ENCODE assay signal across 14 cellular contexts in the genomic region with DNA sequence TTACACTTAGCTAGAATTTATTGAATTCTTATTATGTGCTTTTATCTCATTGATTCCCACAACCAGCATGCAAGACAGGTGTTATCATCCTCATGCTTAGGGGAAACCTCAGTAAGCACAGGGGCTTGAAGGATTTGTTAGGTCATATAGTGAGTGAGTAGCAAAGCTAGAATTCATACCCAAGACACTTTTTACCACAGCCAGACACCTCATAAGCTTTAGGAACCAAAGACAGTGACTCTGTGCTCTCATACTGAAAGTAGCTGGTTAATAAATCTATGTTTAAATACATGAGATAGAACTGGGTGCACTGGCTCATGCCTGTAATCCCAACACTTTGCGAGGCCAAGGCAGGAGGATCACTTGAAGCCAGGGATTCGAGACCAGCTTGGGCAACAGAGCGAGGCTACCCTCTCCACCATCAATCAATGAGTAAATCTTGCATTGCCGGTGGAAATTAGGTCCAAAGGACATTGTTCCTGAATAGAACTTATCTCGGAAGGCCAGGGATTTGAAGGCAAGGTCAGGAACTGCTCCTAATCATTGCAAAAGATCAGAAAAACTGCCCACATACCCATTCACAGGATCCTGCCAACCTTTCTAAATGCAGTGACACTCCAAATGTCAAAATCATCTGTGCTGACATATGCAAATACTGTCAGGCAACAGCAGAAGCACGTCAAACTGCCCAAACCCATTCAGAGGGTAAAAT.
DNase-seq lines count a peak whose midpoint lies in the region; ATAC-seq lines count a peak whose summit lies in the region.
"Had no signal": no experiment of that assay in that cellular context is flagged by ENCODE, and none has a peak within 500 bp of the region (broad histone marks: within the 10 kb centered on the region; RNA-seq: fewer than 3 reads in every experiment).

No MANE protein-coding gene starts in this region.

- H2AFZ ChIP-seq in ACC112 (ENCODE audit: low read length, unreplicated experiment), result no peak overlapping the region

- H3K36me3 ChIP-seq in ACC112 (ENCODE audit: insufficient read depth, low read length), result no peaks in the 10 kb centered on the region
- H3K36me3 ChIP-seq: prostate gland had no signal

- H3K4me3 Mint-ChIP-seq in T-helper 1 cell treated with Interleukin-12 subunit alpha and Interleukin-12 subunit beta and Interleukin-4 antibody, amounts not matched to agents 30 μg/mL and 1 μg/mL, for 36 hours, result no peak overlapping the region
- H3K4me3 Mint-ChIP-seq in effector memory CD8-positive, alpha-beta T cell, result no peak overlapping the region
- no peak overlapping the region for H3K4me3 Mint-ChIP-seq in activated T-cell treated with anti-CD3 and anti-CD28 coated beads, Interleukin-2, amount 50 U/mL, for 24 hours
- H3K4me3 Mint-ChIP-seq: activated B cell treated with CpG ODN at 0.5 μM for 24 hours had no signal

- peaks cover 6% of the 10 kb centered on the region for H3K9me3 Mint-ChIP-seq in T-helper 1 cell treated with Interleukin-12 subunit alpha and Interleukin-12 subunit beta and Interleukin-4 antibody, amounts not matched to agents 30 μg/mL and 1 μg/mL, for 36 hours
- peaks cover 2 to 3% of the 10 kb centered on the region in 2 donors for H3K9me3 Mint-ChIP-seq in effector memory CD8-positive, alpha-beta T cell
- H3K9me3 Mint-ChIP-seq in activated T-cell treated with anti-CD3 and anti-CD28 coated beads, Interleukin-2, amount 50 U/mL, for 24 hours, result no peaks in the 10 kb centered on the region
- H3K9me3 Mint-ChIP-seq: activated B cell treated with CpG ODN at 0.5 μM for 24 hours had no signal

- no peaks in the 10 kb centered on the region for H3K27me3 ChIP-seq in ACC112 (ENCODE audit: insufficient read depth, low read length)

- H3K27me3 Mint-ChIP-seq in T-helper 1 cell treated with Interleukin-12 subunit alpha and Interleukin-12 subunit beta and Interleukin-4 antibody, amounts not matched to agents 30 μg/mL and 1 μg/mL, for 36 hours (ENCODE audit: low read depth), result peaks cover under 1% of the 10 kb centered on the region
- no peaks in the 10 kb centered on the region for H3K27me3 Mint-ChIP-seq in effector memory CD8-positive, alpha-beta T cell
- peaks cover 3% of the 10 kb centered on the region for H3K27me3 Mint-ChIP-seq in activated T-cell treated with anti-CD3 and anti-CD28 coated beads, Interleukin-2, amount 50 U/mL, for 24 hours
- H3K27me3 Mint-ChIP-seq: activated B cell treated with CpG ODN at 0.5 μM for 24 hours had no signal

- peaks cover 38% of the 10 kb centered on the region for H3K4me1 ChIP-seq in ACC112 (ENCODE audit: control insufficient read depth, insufficient read depth, low read length, unreplicated experiment)
- H3K4me1 ChIP-seq: prostate gland had no signal

- H3K27ac ChIP-seq in ACC112 (ENCODE audit: low read depth, low read length), result peak overlapping the region; percentile 89
- H3K27ac ChIP-seq: prostate gland had no signal

- H3K79me2 ChIP-seq in ACC112 (ENCODE audit: control insufficient read depth, insufficient read depth, low read length, unreplicated experiment), result no peaks in the 10 kb centered on the region

- DNase-seq in inferior parietal cortex (ENCODE audit: extremely low spot score) (no peak), Kasumi-1 (lab: John Stamatoyannopoulos, UW) (no peak)
- no peak for DNase-seq in effector memory CD8-positive, alpha-beta T cell
- DNase-seq in activated T-cell treated with anti-CD3 and anti-CD28 coated beads, Interleukin-2, amount 50 U/mL, for 24 hours, result no peak
- DNase-seq: activated B cell treated with CpG ODN at 0.5 μM for 24 hours, activated T-cell treated with anti-CD3 and anti-CD28 coated beads for 4 hours, aorta, GOT3, NCI-H2227 treated with DMSO at 0.1 percent for 48 hours had no signal

- ATAC-seq in GM19397 (IDR thresholded peaks at IDR 0.05; ENCODE audit: unreplicated experiment), result peak; percentile 82
- peak; percentile 76 for ATAC-seq in HG02973 (IDR thresholded peaks at IDR 0.05; ENCODE audit: unreplicated experiment)
- ATAC-seq in effector memory CD8-positive, alpha-beta T cell (replicated peaks), result no peak

- no peak overlapping the region for H3K4me3 ChIP-seq in ACC112 (ENCODE audit: low read depth, low read length)
- H3K4me3 ChIP-seq: prostate gland had no signal

- no peaks in the 10 kb centered on the region for H3K36me3 Mint-ChIP-seq in T-helper 1 cell treated with Interleukin-12 subunit alpha and Interleukin-12 subunit beta and Interleukin-4 antibody, amounts not matched to agents 30 μg/mL and 1 μg/mL, for 36 hours (ENCODE audit: low read depth)
- no peaks in the 10 kb centered on the region for H3K36me3 Mint-ChIP-seq in effector memory CD8-positive, alpha-beta T cell (ENCODE audit: insufficient read depth)
- no peaks in the 10 kb centered on the region for H3K36me3 Mint-ChIP-seq in activated T-cell treated with anti-CD3 and anti-CD28 coated beads, Interleukin-2, amount 50 U/mL, for 24 hours (ENCODE audit: low read depth)

- peak overlapping the region; percentile 45 for H3K27ac Mint-ChIP-seq in T-helper 1 cell treated with Interleukin-12 subunit alpha and Interleukin-12 subunit beta and Interleukin-4 antibody, amounts not matched to agents 30 μg/mL and 1 μg/mL, for 36 hours
- no peak overlapping the region for H3K27ac Mint-ChIP-seq in effector memory CD8-positive, alpha-beta T cell
- no peak overlapping the region for H3K27ac Mint-ChIP-seq in activated T-cell treated with anti-CD3 and anti-CD28 coated beads, Interleukin-2, amount 50 U/mL, for 24 hours
- H3K27ac Mint-ChIP-seq: activated B cell treated with CpG ODN at 0.5 μM for 24 hours had no signal

- H3K4me1 Mint-ChIP-seq in T-helper 1 cell treated with Interleukin-12 subunit alpha and Interleukin-12 subunit beta and Interleukin-4 antibody, amounts not matched to agents 30 μg/mL and 1 μg/mL, for 36 hours (ENCODE audit: low read depth), result peaks cover 5% of the 10 kb centered on the region
- no peaks in the 10 kb centered on the region for H3K4me1 Mint-ChIP-seq in effector memory CD8-positive, alpha-beta T cell (ENCODE audit: low read depth in 2 of 2)
- H3K4me1 Mint-ChIP-seq in activated T-cell treated with anti-CD3 and anti-CD28 coated beads, Interleukin-2, amount 50 U/mL, for 24 hours (ENCODE audit: low read depth), result peaks cover 17% of the 10 kb centered on the region
- H3K4me1 Mint-ChIP-seq: activated B cell treated with CpG ODN at 0.5 μM for 24 hours had no signal
